Comparison of ENCODE assay signal across 24 cellular contexts in the genomic region with DNA sequence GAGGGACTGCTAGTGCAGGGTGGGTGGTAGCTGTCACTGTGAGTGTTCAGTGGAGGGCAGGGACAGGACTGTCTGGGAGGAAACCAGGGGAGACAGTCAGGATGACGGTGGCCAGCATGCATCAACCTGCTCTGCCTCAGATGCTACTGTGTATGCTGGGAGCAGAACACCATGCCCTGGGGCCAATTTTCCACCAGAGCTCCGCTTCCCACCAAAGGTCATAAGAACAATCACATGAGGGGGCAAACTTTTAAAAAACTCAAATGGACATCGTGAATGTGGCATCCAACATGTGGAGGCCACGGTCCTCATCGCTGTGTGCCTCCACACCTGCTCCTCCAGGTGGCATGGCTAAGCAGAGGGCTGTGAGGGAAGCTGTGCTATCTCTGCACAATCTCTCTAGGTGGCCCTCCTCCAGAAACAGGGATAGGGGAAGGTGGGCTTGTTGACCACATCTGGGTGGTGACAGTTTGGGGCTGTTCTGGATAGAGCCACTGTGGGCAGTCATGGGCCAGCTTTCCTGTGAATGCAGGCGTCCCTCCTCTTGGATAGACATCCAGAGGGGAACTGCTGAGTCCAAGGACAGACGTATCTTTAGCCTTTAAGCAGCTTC.
DNase-seq lines count a peak whose midpoint lies in the region; ATAC-seq and TF ChIP-seq lines count a peak whose summit lies in the region.
"Had no signal": no experiment of that assay in that cellular context is flagged by ENCODE, and none has a peak within 500 bp of the region (broad histone marks: within the 10 kb centered on the region; RNA-seq: fewer than 3 reads in every experiment).

No MANE protein-coding gene starts in this region.

- H3K4me3 Mint-ChIP-seq in osteocyte (ENCODE audit: unreplicated experiment) = no peak overlapping the region
- H3K4me3 Mint-ChIP-seq: CD14-positive monocyte; CD4-positive, alpha-beta T cell; CD8-positive, alpha-beta memory T cell; H9 had no signal

- DNase-seq in coronary artery (ENCODE audit: low spot score) (peak; percentile 49), islet precursor cell (peak; percentile 33), osteocyte (ENCODE audit: extremely low spot score, unreplicated experiment) (peak; percentile 76), upper lobe of left lung (no peak), activated gamma-delta T cell (lab: John Stamatoyannopoulos, UW) (no peak), SKM-1 treated with dmso at 0.1 percent for 144 hours (lab: John Stamatoyannopoulos, UW; ENCODE audit: unreplicated experiment) (no peak), H4 (ENCODE audit: low spot score) (no peak)
- DNase-seq: 8988T; ACHN; AML-193; BE2C; Calu3; CD4-positive, alpha-beta T cell; CD8-positive, alpha-beta memory T cell; COR-L47; DMS53; DMS79 treated with DMSO at 0.1 percent for 48 hours; GF-D8; GM23248; H9 had no signal

- no peaks in the 10 kb centered on the region for H3K27me3 Mint-ChIP-seq in osteocyte (ENCODE audit: unreplicated experiment)
- H3K27me3 Mint-ChIP-seq: CD4-positive, alpha-beta T cell had no signal

- no peaks in the 10 kb centered on the region for H3K4me1 ChIP-seq in upper lobe of left lung
- H3K4me1 ChIP-seq: A549, BE2C had no signal

- H3K27me3 ChIP-seq in upper lobe of left lung = no peaks in the 10 kb centered on the region
- H3K27me3 ChIP-seq: BE2C; BLaER1 treated with 17β-estradiol and CSF1 and Interleukin-3, amounts not matched to agents 10 nM and 100 nM had no signal

- 75 to 89% methylated on average over 5 to 7 of the region's 7 CpGs for WGBS in upper lobe of left lung, 2 donors

- no peaks in the 10 kb centered on the region for H3K36me3 Mint-ChIP-seq in osteocyte (ENCODE audit: unreplicated experiment)
- H3K36me3 Mint-ChIP-seq: CD14-positive monocyte had no signal

- ATAC-seq in upper lobe of left lung (ENCODE audit: low FRiP score in 2 of 2) = peak; percentile 24 to 47
- ATAC-seq: HCT116 had no signal

- H3K4me1 Mint-ChIP-seq in osteocyte (ENCODE audit: unreplicated experiment) = no peaks in the 10 kb centered on the region
- H3K4me1 Mint-ChIP-seq: CD14-positive monocyte; CD8-positive, alpha-beta memory T cell; H9 had no signal

- H3K27ac ChIP-seq in coronary artery (no peak overlapping the region), upper lobe of left lung (no peak overlapping the region)
- H3K27ac ChIP-seq: A549; BLaER1 treated with 17β-estradiol and CSF1 and Interleukin-3, amounts not matched to agents 10 nM and 100 nM; GM23248 had no signal

- H3K36me3 ChIP-seq in upper lobe of left lung = no peaks in the 10 kb centered on the region
- H3K36me3 ChIP-seq: BE2C; BLaER1 treated with 17β-estradiol and CSF1 and Interleukin-3, amounts not matched to agents 10 nM and 100 nM had no signal

- no peak for TF ChIP-seq EP300 in upper lobe of left lung (IDR thresholded peaks at IDR 0.05)

- no peak overlapping the region for H3K4me3 ChIP-seq in coronary artery
- no peak overlapping the region for H3K4me3 ChIP-seq in upper lobe of left lung
- H3K4me3 ChIP-seq: A549; BLaER1 treated with 17β-estradiol and CSF1 and Interleukin-3, amounts not matched to agents 10 nM and 100 nM; GM23248 had no signal

- H3K9me3 Mint-ChIP-seq in osteocyte (ENCODE audit: unreplicated experiment) = peaks cover 63% of the 10 kb centered on the region

- TF ChIP-seq POLR2A in upper lobe of left lung (IDR thresholded peaks at IDR 0.05) = no peak

- no peak overlapping the region for H3K27ac Mint-ChIP-seq in osteocyte (ENCODE audit: unreplicated experiment)
- H3K27ac Mint-ChIP-seq: CD14-positive monocyte; CD4-positive, alpha-beta T cell had no signal

- peaks cover 0 to 15% (median 2%) of the 10 kb centered on the region in 4 donors for H3K9me3 ChIP-seq in upper lobe of left lung
- H3K9me3 ChIP-seq: A549, BE2C had no signal

- no peak for TF ChIP-seq CTCF in coronary artery (IDR thresholded peaks at IDR 0.05)
- no peak for TF ChIP-seq CTCF in osteocyte (IDR thresholded peaks at IDR 0.05)
- TF ChIP-seq CTCF in upper lobe of left lung (IDR thresholded peaks at IDR 0.05) = no peak

Comparison
In these comparisons a context has a peak if more than half of its experiments do, and no peak if none do; other contexts are left out.
1. DNase-seq: peak in coronary artery (single experiment), islet precursor cell (single experiment) and osteocyte (single experiment); none in upper lobe of left lung (0 of 2), activated gamma-delta T cell (single experiment), SKM-1 treated with dmso at 0.1 percent for 144 hours (single experiment) and H4 (single experiment).